Comparison of ENCODE assay signal across 35 cellular contexts in the genomic region with DNA sequence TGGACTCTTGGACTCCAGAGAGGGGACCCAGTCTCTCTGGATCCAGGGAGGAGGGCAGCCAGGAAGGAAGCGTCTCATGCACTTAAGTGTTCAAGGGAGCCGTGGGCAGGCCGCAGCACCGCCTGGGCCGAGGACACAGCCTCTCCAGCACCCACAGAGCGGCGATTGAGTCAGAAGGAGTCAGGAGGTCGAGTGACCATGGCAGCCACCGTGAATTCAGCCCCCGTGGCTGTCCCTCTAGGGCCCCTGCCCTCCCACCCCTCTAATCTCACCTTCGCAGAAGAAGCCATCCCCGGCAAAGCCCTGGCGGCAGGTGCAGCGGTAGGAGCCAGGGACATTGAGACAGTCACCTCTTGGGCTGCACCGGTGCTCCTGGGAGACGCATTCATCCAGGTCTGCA. TPM values are rescaled to one million over a fixed set of nuclear protein-coding genes. Genes with fewer than 3 reads are reported as not detected.
"Had no signal": no experiment of that assay in that cellular context is flagged by ENCODE, and none has a peak within 500 bp of the region (broad histone marks: within the 10 kb centered on the region; RNA-seq: fewer than 3 reads in every experiment).

No MANE protein-coding gene starts in this region.

- H3K9me3 ChIP-seq: ascending aorta had no signal

- H3K27ac ChIP-seq: ascending aorta, cardiac muscle cell, VCaP had no signal

- H3K4me1 Mint-ChIP-seq: activated B cell treated with CpG ODN at 0.5 μM for 24 hours; activated CD4-positive, alpha-beta T cell treated with anti-CD3 and anti-CD28 coated beads, Interleukin-2, amount 10 ng/mL, durations not matched to agents 24 days and 14 days; activated naive CD4-positive, alpha-beta T cell treated with anti-CD3 and anti-CD28 coated beads, Interleukin-2, amount 10 ng/mL, durations not matched to agents 7 days and 5 days; activated naive CD4-positive, alpha-beta T cell treated with anti-CD3 and anti-CD28 coated beads, Interleukin-2, amount 50 U/mL, for 24 hours; activated naive CD8-positive, alpha-beta T cell treated with anti-CD3 and anti-CD28 coated beads, Interleukin-2, amount 10 ng/mL, durations not matched to agents 7 days and 5 days; activated naive CD8-positive, alpha-beta T cell treated with anti-CD3 and anti-CD28 coated beads, Interleukin-2, amount 50 U/mL, for 24 hours; brain had no signal

- H3K4me3 ChIP-seq: ascending aorta, cardiac muscle cell had no signal

- H3K27me3 Mint-ChIP-seq: activated CD4-positive, alpha-beta T cell treated with anti-CD3 and anti-CD28 coated beads, Interleukin-2, amount 10 ng/mL, durations not matched to agents 24 days and 14 days; brain had no signal

- H3K36me3 ChIP-seq: ascending aorta, cardiac muscle cell had no signal

- H3K4me3 Mint-ChIP-seq: activated B cell treated with CpG ODN at 0.5 μM for 24 hours; activated CD4-positive, alpha-beta memory T cell treated with anti-CD3 and anti-CD28 coated beads for 36 hours; activated CD4-positive, alpha-beta T cell treated with anti-CD3 and anti-CD28 coated beads, Interleukin-2, amount 10 ng/mL, durations not matched to agents 24 days and 14 days; activated CD8-positive, alpha-beta T cell treated with anti-CD3 and anti-CD28 coated beads for 36 hours; activated naive CD4-positive, alpha-beta T cell treated with anti-CD3 and anti-CD28 coated beads, Interleukin-2, amount 10 ng/mL, durations not matched to agents 7 days and 5 days; activated naive CD4-positive, alpha-beta T cell treated with anti-CD3 and anti-CD28 coated beads, Interleukin-2, amount 50 U/mL, for 24 hours; activated naive CD8-positive, alpha-beta T cell; activated naive CD8-positive, alpha-beta T cell treated with anti-CD3 and anti-CD28 coated beads, Interleukin-2, amount 10 ng/mL, durations not matched to agents 7 days and 5 days; activated naive CD8-positive, alpha-beta T cell treated with anti-CD3 and anti-CD28 coated beads, Interleukin-2, amount 50 U/mL, for 24 hours; activated T-cell treated with anti-CD3 and anti-CD28 coated beads, Interleukin-2, amount 50 U/mL, for 24 hours; brain; T-helper 1 cell treated with Interleukin-12 subunit alpha and Interleukin-12 subunit beta and Interleukin-4 antibody, amounts not matched to agents 30 μg/mL and 1 μg/mL, for 36 hours; T-helper 2 cell treated with Interferon-gamma antibody and Interleukin-4, amounts not matched to agents 5 μg/mL and 100 μg/mL, for 36 hours had no signal

- H3K9me3 Mint-ChIP-seq: activated B cell treated with CpG ODN at 0.5 μM for 24 hours; activated CD4-positive, alpha-beta memory T cell treated with anti-CD3 and anti-CD28 coated beads for 36 hours; activated CD4-positive, alpha-beta T cell treated with anti-CD3 and anti-CD28 coated beads, Interleukin-2, amount 10 ng/mL, durations not matched to agents 24 days and 14 days; activated CD8-positive, alpha-beta T cell treated with anti-CD3 and anti-CD28 coated beads for 36 hours; activated naive CD4-positive, alpha-beta T cell treated with anti-CD3 and anti-CD28 coated beads, Interleukin-2, amount 10 ng/mL, durations not matched to agents 7 days and 5 days; activated naive CD4-positive, alpha-beta T cell treated with anti-CD3 and anti-CD28 coated beads, Interleukin-2, amount 50 U/mL, for 24 hours; activated naive CD8-positive, alpha-beta T cell treated with anti-CD3 and anti-CD28 coated beads, Interleukin-2, amount 10 ng/mL, durations not matched to agents 7 days and 5 days; activated naive CD8-positive, alpha-beta T cell treated with anti-CD3 and anti-CD28 coated beads, Interleukin-2, amount 50 U/mL, for 24 hours; activated T-cell treated with anti-CD3 and anti-CD28 coated beads, Interleukin-2, amount 50 U/mL, for 24 hours; activated T-helper 2 cell treated with anti-CD3 and anti-CD28 coated beads, Interferon-gamma antibody, Interleukin-2, Interleukin-4, amounts not matched to agents 10 μg/mL and 5 μg/mL and 100 μg/mL, durations not matched to agents 14 hours and 24 hours and 36 hours; brain; T-helper 1 cell treated with Interleukin-12 subunit alpha and Interleukin-12 subunit beta and Interleukin-4 antibody, amounts not matched to agents 30 μg/mL and 1 μg/mL, for 36 hours; T-helper 2 cell treated with Interferon-gamma antibody and Interleukin-4, amounts not matched to agents 5 μg/mL and 100 μg/mL, for 36 hours had no signal

- DNase-seq: activated B cell treated with CpG ODN at 0.5 μM for 24 hours; activated CD4-positive, alpha-beta memory T cell treated with anti-CD3 and anti-CD28 coated beads for 36 hours; activated CD4-positive, alpha-beta T cell treated with anti-CD3 and anti-CD28 coated beads for 4 hours; activated CD4-positive, alpha-beta T cell treated with anti-CD3 and anti-CD28 coated beads, Interleukin-2, amount 10 ng/mL, durations not matched to agents 24 days and 14 days; activated CD4-positive, alpha-beta T cell treated with anti-CD3 and anti-CD28 coated beads, Interleukin-2, amount 50 U/mL, for 1 hour; activated CD4-positive, alpha-beta T cell treated with anti-CD3 and anti-CD28 coated beads, Interleukin-2, amount 50 U/mL, for 4 hours; activated CD4-positive, CD25-positive, alpha-beta regulatory T cell treated with anti-CD3 and anti-CD28 coated beads, Interleukin-2, amount 50 U/mL, for 72 hours; activated CD8-positive, alpha-beta memory T cell treated with anti-CD3 and anti-CD28 coated beads, Interleukin-2, amount 50 U/mL, for 48 hours; activated CD8-positive, alpha-beta T cell treated with anti-CD3 and anti-CD28 coated beads for 36 hours; activated effector memory CD4-positive, alpha-beta T cell treated with Interleukin-2 at 50 U/mL for 16 hours; activated gamma-delta T cell; activated naive CD4-positive, alpha-beta T cell treated with anti-CD3 and anti-CD28 coated beads, Interleukin-2, amount 10 ng/mL, durations not matched to agents 7 days and 5 days; activated naive CD4-positive, alpha-beta T cell treated with Interleukin-2 at 50 U/mL for 16 hours; activated naive CD8-positive, alpha-beta T cell treated with anti-CD3 and anti-CD28 coated beads, Interleukin-2, amount 10 ng/mL, durations not matched to agents 7 days and 5 days; activated naive CD8-positive, alpha-beta T cell treated with anti-CD3 and anti-CD28 coated beads, Interleukin-2, amount 50 U/mL, for 24 hours; activated T-cell treated with anti-CD3 and anti-CD28 coated beads, Interleukin-2, amount 50 U/mL, for 24 hours; activated T-cell treated with anti-CD3 and anti-CD28 coated beads, Interleukin-2, amount 50 U/mL, for 48 hours; amygdala; anterior cingulate cortex; caudate nucleus; T-helper 1 cell; T-helper 2 cell; T-helper 9 cell had no signal

- ATAC-seq: activated CD8-positive, alpha-beta T cell treated with anti-CD3 and anti-CD28 coated beads for 36 hours; activated naive CD8-positive, alpha-beta T cell treated with anti-CD3 and anti-CD28 coated beads, Interleukin-2, amount 50 U/mL, for 24 hours had no signal

- H3K36me3 Mint-ChIP-seq: activated CD4-positive, alpha-beta memory T cell treated with anti-CD3 and anti-CD28 coated beads for 36 hours; activated naive CD4-positive, alpha-beta T cell treated with anti-CD3 and anti-CD28 coated beads, Interleukin-2, amount 10 ng/mL, durations not matched to agents 7 days and 5 days; activated naive CD4-positive, alpha-beta T cell treated with anti-CD3 and anti-CD28 coated beads, Interleukin-2, amount 50 U/mL, for 24 hours; activated naive CD8-positive, alpha-beta T cell; activated naive CD8-positive, alpha-beta T cell treated with anti-CD3 and anti-CD28 coated beads, Interleukin-2, amount 10 ng/mL, durations not matched to agents 7 days and 5 days had no signal

- H3K27me3 ChIP-seq: ascending aorta, cardiac muscle cell had no signal

- H3K27ac Mint-ChIP-seq: activated B cell treated with CpG ODN at 0.5 μM for 24 hours; activated CD4-positive, alpha-beta memory T cell treated with anti-CD3 and anti-CD28 coated beads for 36 hours; activated CD4-positive, alpha-beta T cell treated with anti-CD3 and anti-CD28 coated beads, Interleukin-2, amount 10 ng/mL, durations not matched to agents 24 days and 14 days; activated CD8-positive, alpha-beta T cell treated with anti-CD3 and anti-CD28 coated beads for 36 hours; activated naive CD4-positive, alpha-beta T cell treated with anti-CD3 and anti-CD28 coated beads, Interleukin-2, amount 10 ng/mL, durations not matched to agents 7 days and 5 days; activated naive CD4-positive, alpha-beta T cell treated with anti-CD3 and anti-CD28 coated beads, Interleukin-2, amount 50 U/mL, for 24 hours; activated naive CD8-positive, alpha-beta T cell; activated naive CD8-positive, alpha-beta T cell treated with anti-CD3 and anti-CD28 coated beads, Interleukin-2, amount 10 ng/mL, durations not matched to agents 7 days and 5 days; activated naive CD8-positive, alpha-beta T cell treated with anti-CD3 and anti-CD28 coated beads, Interleukin-2, amount 50 U/mL, for 24 hours; activated T-cell treated with anti-CD3 and anti-CD28 coated beads, Interleukin-2, amount 50 U/mL, for 24 hours; activated T-helper 2 cell treated with anti-CD3 and anti-CD28 coated beads, Interferon-gamma antibody, Interleukin-2, Interleukin-4, amounts not matched to agents 10 μg/mL and 5 μg/mL and 100 μg/mL, durations not matched to agents 14 hours and 24 hours and 36 hours; brain; T-helper 1 cell treated with Interleukin-12 subunit alpha and Interleukin-12 subunit beta and Interleukin-4 antibody, amounts not matched to agents 30 μg/mL and 1 μg/mL, for 36 hours; T-helper 2 cell treated with Interferon-gamma antibody and Interleukin-4, amounts not matched to agents 5 μg/mL and 100 μg/mL, for 36 hours had no signal

- H3K4me1 ChIP-seq: ascending aorta had no signal

RNA-seq across cellular contexts. Expression of gene FBN3, which starts 38.0 kb away (rescaled TPM):
- total RNA-seq: activated B cell treated with CpG ODN at 0.5 μM for 24 hours; activated CD4-positive, alpha-beta memory T cell treated with anti-CD3 and anti-CD28 coated beads for 36 hours; activated CD4-positive, alpha-beta T cell treated with anti-CD3 and anti-CD28 coated beads, Interleukin-2, amount 10 ng/mL, durations not matched to agents 24 days and 14 days; activated CD8-positive, alpha-beta memory T cell treated with anti-CD3 and anti-CD28 coated beads for 36 hours; activated T-helper 2 cell treated with anti-CD3 and anti-CD28 coated beads, Interferon-gamma antibody, Interleukin-2, Interleukin-4, amounts not matched to agents 10 μg/mL and 5 μg/mL and 100 μg/mL, durations not matched to agents 14 hours and 24 hours and 36 hours; ascending aorta; bronchial epithelial cell had no signal

RNA-seq across cellular contexts. Expression of gene CCL25, which starts 58.8 kb away (rescaled TPM):
- total RNA-seq: activated B cell treated with CpG ODN at 0.5 μM for 24 hours; activated CD4-positive, alpha-beta memory T cell treated with anti-CD3 and anti-CD28 coated beads for 36 hours; activated CD4-positive, alpha-beta T cell treated with anti-CD3 and anti-CD28 coated beads, Interleukin-2, amount 10 ng/mL, durations not matched to agents 24 days and 14 days; activated CD8-positive, alpha-beta memory T cell treated with anti-CD3 and anti-CD28 coated beads for 36 hours; activated T-helper 2 cell treated with anti-CD3 and anti-CD28 coated beads, Interferon-gamma antibody, Interleukin-2, Interleukin-4, amounts not matched to agents 10 μg/mL and 5 μg/mL and 100 μg/mL, durations not matched to agents 14 hours and 24 hours and 36 hours; ascending aorta; bronchial epithelial cell; cardiac muscle cell; cerebellum had no signal
- polyA plus RNA-seq: cardiac muscle cell had no signal
